ENCODE assay signal across 8 cellular contexts in the genomic region with DNA sequence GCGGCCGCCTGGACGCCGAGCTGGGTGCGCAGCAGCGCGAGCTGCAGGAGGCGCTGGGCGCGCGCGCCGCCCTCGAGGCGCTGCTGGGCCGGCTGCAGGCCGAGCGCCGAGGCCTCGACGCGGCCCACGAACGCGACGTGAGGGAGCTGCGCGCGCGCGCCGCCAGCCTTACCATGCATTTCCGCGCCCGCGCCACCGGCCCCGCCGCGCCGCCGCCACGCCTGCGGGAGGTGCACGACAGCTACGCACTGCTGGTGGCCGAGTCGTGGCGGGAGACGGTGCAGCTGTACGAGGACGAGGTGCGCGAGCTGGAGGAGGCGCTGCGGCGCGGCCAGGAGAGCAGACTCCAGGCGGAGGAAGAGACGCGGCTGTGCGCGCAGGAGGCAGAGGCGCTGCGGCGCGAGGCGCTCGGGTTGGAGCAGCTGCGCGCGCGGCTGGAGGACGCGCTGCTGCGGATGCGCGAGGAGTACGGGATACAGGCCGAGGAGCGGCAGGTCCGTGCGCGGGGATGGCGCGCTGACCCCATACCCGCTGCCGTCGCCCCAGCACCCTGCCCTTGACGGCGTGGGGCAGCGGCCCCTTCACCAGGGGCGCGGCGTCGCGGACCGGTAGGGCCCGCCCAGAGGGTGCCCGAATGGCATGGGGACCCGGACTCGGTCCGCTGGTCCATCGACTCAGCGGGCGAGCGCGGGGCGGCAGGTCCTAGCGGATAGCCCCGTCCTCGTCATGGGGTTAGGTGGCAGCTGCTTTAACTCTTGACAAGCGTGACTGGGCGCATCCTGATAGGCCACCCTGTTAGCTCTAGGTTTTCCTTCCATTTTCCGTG. TPM values are rescaled to one million over a fixed set of nuclear protein-coding genes. Genes with fewer than 3 reads are reported as not detected.
DNase-seq lines count a peak whose midpoint lies in the region; ATAC-seq, FAIRE-seq and TF ChIP-seq lines count a peak whose summit lies in the region.

No MANE protein-coding gene starts in this region.

- 0% methylated on average over 14 of the region's 115 CpGs for WGBS in suprapubic skin

- H3K27ac ChIP-seq in endothelial cell of umbilical vein (ENCODE audit: insufficient read depth, low read depth, low read length) (no peak overlapping the region), suprapubic skin (peak overlapping the region; percentile 74)

- DNase-seq in Calu3 (peak; percentile 63), HTR-8/SVneo (ENCODE audit: insufficient read length, low spot score) (peak; percentile 41), endothelial cell of umbilical vein (ENCODE audit: low read depth, low spot score) (peak; percentile 68), mucosa of descending colon (peak; percentile 42 to 68 (median 62)), suprapubic skin (ENCODE audit: low spot score in 2 of 2) (peak in 1 of 2 donors; percentile 79), NAMALWA (ENCODE audit: low spot score) (no peak)

- H3K4me3 ChIP-seq in WI38 (ENCODE audit: low read depth, low read length) (peak overlapping the region; percentile 66), endothelial cell of umbilical vein (replicated peaks in 1 of 3; ENCODE audit: insufficient read depth in 1 of 3, low read depth in 1 of 3, low read length in 3 of 3) (peak overlapping the region; percentile 23 to 44 (median 38)), mucosa of descending colon (no peak overlapping the region), suprapubic skin (peak overlapping the region; percentile 57)

- TF ChIP-seq POLR2A in endothelial cell of umbilical vein (IDR thresholded peaks at IDR 0.05; ENCODE audit: low read depth, low read length) = no peak
- no peak for TF ChIP-seq POLR2A in suprapubic skin (IDR thresholded peaks at IDR 0.05)

- H3K27me3 ChIP-seq in endothelial cell of umbilical vein (ENCODE audit: control insufficient read depth in 2 of 2, insufficient read depth in 2 of 2, low read length in 2 of 2) = peaks cover 3% of the 10 kb centered on the region in 2 experiments
- peaks cover 44% of the 10 kb centered on the region for H3K27me3 ChIP-seq in suprapubic skin

- no peaks in the 10 kb centered on the region for H3K79me2 ChIP-seq in endothelial cell of umbilical vein (ENCODE audit: control insufficient read depth, insufficient read depth, low read length)

- H4K20me1 ChIP-seq in endothelial cell of umbilical vein (replicated peaks; ENCODE audit: control insufficient read depth, extremely low read depth, insufficient read depth, low read length) = no peaks in the 10 kb centered on the region

- H3K9ac ChIP-seq in endothelial cell of umbilical vein (replicated peaks; ENCODE audit: extremely low read depth, insufficient read depth, low read length) = no peak overlapping the region

- H3K9me3 ChIP-seq in endothelial cell of umbilical vein (replicated peaks; ENCODE audit: control insufficient read depth, insufficient read depth, low read length) = no peaks in the 10 kb centered on the region
- H3K9me3 ChIP-seq in mucosa of descending colon = no peaks in the 10 kb centered on the region
- H3K9me3 ChIP-seq in suprapubic skin = no peaks in the 10 kb centered on the region

- H3K27ac Mint-ChIP-seq in Calu3 (ENCODE audit: unreplicated experiment) = no peak overlapping the region

- peak overlapping the region; percentile 89 for H2AFZ ChIP-seq in endothelial cell of umbilical vein (ENCODE audit: low read depth, low read length)

- dilution Hi-C loops in endothelial cell of umbilical vein (cut with MboI; ENCODE audit: extremely low pct_ligation_motif_present, low sequenced_read_pairs) = no loop called here

- H3K36me3 Mint-ChIP-seq in Calu3 (ENCODE audit: insufficient read depth, unreplicated experiment) = peaks cover 8% of the 10 kb centered on the region

- TF ChIP-seq CTCF in Calu3 (IDR thresholded peaks at IDR 0.05; ENCODE audit: unreplicated experiment) (no peak), WI38 (IDR thresholded peaks at IDR 0.05; ENCODE audit: low read depth, low read length) (no peak), endothelial cell of umbilical vein (IDR thresholded peaks at IDR 0.05; ENCODE audit: extremely low read depth in 1 of 2, insufficient read depth in 1 of 2, low read depth in 1 of 2, low read length in 2 of 2) (peak in 1 of 2 donors; percentile 27), mucosa of descending colon (IDR thresholded peaks at IDR 0.05) (no peak), suprapubic skin (IDR thresholded peaks at IDR 0.05) (no peak)

- intact Hi-C loops in Calu3 (cut with micrococcal nuclease; ENCODE audit: unreplicated experiment) (no loop called here), endothelial cell of umbilical vein (cut with micrococcal nuclease) (loop anchor here (1.0 to 10.0 kb wide), 5 partner anchors 18 to 627 kb away; a partner anchor contains a TSS), mucosa of descending colon (cut with DNase I, micrococcal nuclease) (loop anchor here in 1 of 2 donors (5.0 to 10.0 kb wide), 2 partner anchors 69 to 107 kb away; no protein-coding TSS in a partner anchor)

- TF ChIP-seq EP300 in suprapubic skin (IDR thresholded peaks at IDR 0.05) = no peak

- no peaks in the 10 kb centered on the region for H3K9me3 Mint-ChIP-seq in Calu3 (ENCODE audit: low read depth, unreplicated experiment)

- no peaks in the 10 kb centered on the region for H3K4me1 Mint-ChIP-seq in Calu3 (ENCODE audit: low read depth, unreplicated experiment)

- H3K4me3 Mint-ChIP-seq in Calu3 (ENCODE audit: low read depth, unreplicated experiment) = peak overlapping the region; percentile 96

- H3K4me1 ChIP-seq in endothelial cell of umbilical vein (ENCODE audit: control insufficient read depth, extremely low read depth, insufficient read depth, low read length) (peaks cover 7% of the 10 kb centered on the region), mucosa of descending colon (ENCODE audit: low read depth) (peaks cover 11% of the 10 kb centered on the region), suprapubic skin (peaks cover 19% of the 10 kb centered on the region)

- FAIRE-seq in HTR-8/SVneo (lab: Jason Lieb, UNC) = peak; percentile 52
- peak; percentile 67 for FAIRE-seq in endothelial cell of umbilical vein (lab: Jason Lieb, UNC)

- H3K27me3 Mint-ChIP-seq in Calu3 (ENCODE audit: unreplicated experiment) = peaks cover 38% of the 10 kb centered on the region

- no peaks in the 10 kb centered on the region for H3K9me1 ChIP-seq in endothelial cell of umbilical vein (replicated peaks; ENCODE audit: control insufficient read depth, extremely low read depth, insufficient read depth, low read length)

- BruUV-seq in Calu3 (replicated peaks; lab: Mats Ljungman, UMichigan) (no TSS peak), endothelial cell of umbilical vein (replicated peaks; lab: Mats Ljungman, UMichigan) (no TSS peak)

- ATAC-seq in GM21367 (IDR thresholded peaks at IDR 0.05; ENCODE audit: unreplicated experiment) (peak; percentile 38), mucosa of descending colon (peak; percentile 62)

- CTCF ChIA-PET in Calu3 (lab: Charles Lee) = interaction anchor here (0.9 to 1.4 kb wide), 4 partner anchors 18 to 599 kb away, joined by 3 to 8 read pairs (median 4); no protein-coding TSS in a partner anchor
- CTCF ChIA-PET in endothelial cell of umbilical vein (lab: Charles Lee) = interaction anchor here (0.7 to 3.0 kb wide), 33 partner anchors 9 to 651 kb away, joined by 3 to 40 read pairs (median 4); a partner anchor contains a TSS

- H3K36me3 ChIP-seq in endothelial cell of umbilical vein (ENCODE audit: control insufficient read depth in 2 of 2, extremely low read depth in 1 of 2, insufficient read depth in 2 of 2, low read length in 2 of 2) (no peaks in the 10 kb centered on the region), mucosa of descending colon (ENCODE audit: low read depth) (no peaks in the 10 kb centered on the region), suprapubic skin (no peaks in the 10 kb centered on the region)

- H3K4me2 ChIP-seq in endothelial cell of umbilical vein (ENCODE audit: insufficient read depth, low read length) = peak overlapping the region; percentile 74

- POLR2A ChIA-PET in endothelial cell of umbilical vein (lab: Charles Lee) = interaction anchor here (1.0 kb wide), 1 partner anchor 18 kb away, joined by 4 read pairs; no protein-coding TSS in a partner anchor

TF ChIP-seq in endothelial cell of umbilical vein, 7 proteins besides CTCF, POLR2A, EP300 and RAD21:
- no peak for TF ChIP-seq POLR2AphosphoS5 (IDR thresholded peaks at IDR 0.05; ENCODE audit: insufficient read depth, low read depth, low read length)

RNA-seq across cellular contexts. Expression of a gene that starts 0.8 kb away (rescaled TPM):
- total RNA-seq in Calu3 (2022) (7.8 and 9.4 TPM in 2 replicates), endothelial cell of umbilical vein (10.2 and 20.4 TPM in 2 replicates), mucosa of descending colon (100 to 1,000 TPM in 1 of 3 donors, 10 to 100 TPM in 2; 10.9 to 777 (median 37.0) TPM), suprapubic skin (10 to 100 TPM in 2 of 4 donors, 1 to 10 TPM in 2; 6.7 to 20.3 (median 10.7) TPM)
- 2.7 and 3.7 TPM in 2 replicates for polyA plus RNA-seq in endothelial cell of umbilical vein
- 2.4 and 2.5 TPM in 2 replicates for polyA plus RNA-seq in endothelial cell of umbilical vein (2011; cell fraction: cytosol; rRNA removed)
- polyA plus RNA-seq in endothelial cell of umbilical vein (2011; cell fraction: nucleus; rRNA removed) = 6.9 and 7.4 TPM in 2 replicates
- 3.8 and 7.3 TPM in 2 replicates for polyA plus RNA-seq in endothelial cell of umbilical vein (2012)
- 7.1 and 7.4 TPM in 2 replicates for polyA minus RNA-seq in endothelial cell of umbilical vein
- polyA minus RNA-seq in endothelial cell of umbilical vein (2011; cell fraction: cytosol; rRNA and poly(A)+ RNA removed) = 21.7 TPM
- 3.9 and 5.2 TPM in 2 replicates for polyA minus RNA-seq in endothelial cell of umbilical vein (2011; cell fraction: nucleus; rRNA and poly(A)+ RNA removed)
